2 cellular contexts compared by ENCODE assay signal in genomic region chr19:3403489-3404323, GRCh38.
TF ChIP-seq lines count a peak whose summit lies in the region.

No MANE protein-coding gene starts in this region.

TF ChIP-seq in IMR-90, 13 proteins besides CTCF, POLR2A, EP300 and RAD21:
- TF ChIP-seq USF2 (IDR thresholded peaks at IDR 0.05; ENCODE audit: low read depth, low read length) (peak; percentile 64; the same call in 1 of the 2 replicates), BHLHE40 (IDR thresholded peaks at IDR 0.05; ENCODE audit: low read depth, low read length) (peak; percentile 88), FOS (IDR thresholded peaks at IDR 0.05; ENCODE audit: low read depth, low read length) (peak; percentile 74), ELK1 (IDR thresholded peaks at IDR 0.05; ENCODE audit: borderline replicate concordance, low read depth, low read length) (no peak), CHD1 (IDR thresholded peaks at IDR 0.05; ENCODE audit: low read depth, low read length) (no peak; the same call in 1 of the 2 replicates), MAZ (IDR thresholded peaks at IDR 0.05; ENCODE audit: borderline replicate concordance, low read depth, low read length) (peak; percentile 99), RCOR1 (IDR thresholded peaks at IDR 0.05; ENCODE audit: insufficient replicate concordance, low read length) (peak; percentile 77), RFX5 (IDR thresholded peaks at IDR 0.05; ENCODE audit: low read depth, low read length) (no peak), NFE2L2 (IDR thresholded peaks at IDR 0.05; ENCODE audit: low read depth, low read length) (peak; percentile 45; the same call in 1 of the 2 replicates), MXI1 (IDR thresholded peaks at IDR 0.05; ENCODE audit: borderline replicate concordance, low read depth, low read length) (peak; percentile 89; the same call in 1 of the 2 replicates), CEBPB (IDR thresholded peaks at IDR 0.05; ENCODE audit: low read depth, low read length) (no peak), SMC3 (IDR thresholded peaks at IDR 0.05; ENCODE audit: low read depth, low read length) (peak; percentile 20), MAFK (IDR thresholded peaks at IDR 0.05; ENCODE audit: low read depth, low read length) (no peak; the same call in 1 of the 2 replicates)

TF ChIP-seq in HepG2, 621 proteins besides CTCF, POLR2A, EP300 and RAD21 (continues in another document):
- 0 out of 2 replicates have a peak, but pooled peaks have one; percentile 23 for TF ChIP-seq TBX2 (CRISPR knock-in tag; IDR thresholded peaks at IDR 0.05; ENCODE audit: borderline replicate concordance)
- peak; percentile 44; the same call in 1 of the 2 replicates for TF ChIP-seq SOX5 (CRISPR knock-in tag; IDR thresholded peaks at IDR 0.05; ENCODE audit: borderline replicate concordance)
- TF ChIP-seq THRA (CRISPR knock-in tag; IDR thresholded peaks at IDR 0.05; ENCODE audit: borderline replicate concordance) = peak; percentile 54; the same call in 1 of the 2 replicates
- TF ChIP-seq ZBTB33 (CRISPR knock-in tag; IDR thresholded peaks at IDR 0.05) = peak; percentile 97
- peak; percentile 28; the same call in 1 of the 2 replicates for TF ChIP-seq RXRB (CRISPR knock-in tag; IDR thresholded peaks at IDR 0.05; ENCODE audit: borderline replicate concordance)
- no peak for TF ChIP-seq USF2 (IDR thresholded peaks at IDR 0.05; ENCODE audit: low read depth, low read length)
- no peak for TF ChIP-seq USF2 (CRISPR knock-in tag; IDR thresholded peaks at IDR 0.05; ENCODE audit: borderline replicate concordance)
- TF ChIP-seq ZNF296 (CRISPR knock-in tag; conservative IDR thresholded peaks at IDR 0.05) = no peak
- TF ChIP-seq ADNP (CRISPR knock-in tag; IDR thresholded peaks at IDR 0.05) = peak; percentile 33; the same call in 1 of the 2 replicates
- TF ChIP-seq ARID2 (CRISPR knock-in tag; IDR thresholded peaks at IDR 0.05; ENCODE audit: borderline replicate concordance) = no peak
- 0 out of 2 replicates have a peak, but pooled peaks have one; percentile 17 for TF ChIP-seq GATAD2A (CRISPR knock-in tag; IDR thresholded peaks at IDR 0.05)
- TF ChIP-seq ARID5B (CRISPR knock-in tag; IDR thresholded peaks at IDR 0.05) = peak; percentile 48; the same call in 1 of the 2 replicates
- TF ChIP-seq ZNF768 (CRISPR knock-in tag; IDR thresholded peaks at IDR 0.05) = peak; percentile 99
- peak; percentile 83 for TF ChIP-seq MEF2D (CRISPR knock-in tag; IDR thresholded peaks at IDR 0.05)
- 0 out of 2 replicates have a peak, but pooled peaks have one; percentile 27 for TF ChIP-seq RARA (CRISPR knock-in tag; IDR thresholded peaks at IDR 0.05)
- no peak for TF ChIP-seq ZNF496 (CRISPR knock-in tag; IDR thresholded peaks at IDR 0.05; ENCODE audit: insufficient replicate concordance)
- TF ChIP-seq ZNF740 (CRISPR knock-in tag; IDR thresholded peaks at IDR 0.05) = peak; percentile 66
- TF ChIP-seq GABPB1 (CRISPR knock-in tag; IDR thresholded peaks at IDR 0.05) = 0 out of 2 replicates have a peak, but pooled peaks have one; percentile 6
- peak; percentile 71; the same call in 1 of the 2 replicates for TF ChIP-seq FOXA3 (CRISPR knock-in tag; IDR thresholded peaks at IDR 0.05)
- 0 out of 2 replicates have a peak, but pooled peaks have one; percentile 19 for TF ChIP-seq HOMEZ (CRISPR knock-in tag; IDR thresholded peaks at IDR 0.05; ENCODE audit: low read depth)
- TF ChIP-seq ZFP36 (IDR thresholded peaks at IDR 0.05; ENCODE audit: borderline replicate concordance, low read depth, low read length, partially characterized antibody) = peak; percentile 50
- TF ChIP-seq GTF3A (CRISPR knock-in tag; conservative IDR thresholded peaks at IDR 0.05) = no peak
- peak; percentile 27; the same call in 1 of the 2 replicates for TF ChIP-seq PAXIP1 (CRISPR knock-in tag; conservative IDR thresholded peaks at IDR 0.05)
- TF ChIP-seq FOSL2 (CRISPR knock-in tag; IDR thresholded peaks at IDR 0.05) = peak; percentile 50
- no peak for TF ChIP-seq FOXK1 (CRISPR knock-in tag; IDR thresholded peaks at IDR 0.05; ENCODE audit: borderline replicate concordance, low read depth)
- TF ChIP-seq MEIS2 (CRISPR knock-in tag; IDR thresholded peaks at IDR 0.05) = 0 out of 2 replicates have a peak, but pooled peaks have one; percentile 28
- TF ChIP-seq ZMYM3 (CRISPR knock-in tag; IDR thresholded peaks at IDR 0.05) = peak; percentile 77
- peak; percentile 79 for TF ChIP-seq PATZ1 (CRISPR knock-in tag; IDR thresholded peaks at IDR 0.05)
- TF ChIP-seq IRF1 (CRISPR knock-in tag; IDR thresholded peaks at IDR 0.05; ENCODE audit: low read depth) = no peak
- TF ChIP-seq NONO (IDR thresholded peaks at IDR 0.05) = no peak
- peak; percentile 39; the same call in 1 of the 2 replicates for TF ChIP-seq NONO (CRISPR knock-in tag; conservative IDR thresholded peaks at IDR 0.05)
